Comparison of ENCODE assay signal across 1 cellular context in the genomic region with DNA sequence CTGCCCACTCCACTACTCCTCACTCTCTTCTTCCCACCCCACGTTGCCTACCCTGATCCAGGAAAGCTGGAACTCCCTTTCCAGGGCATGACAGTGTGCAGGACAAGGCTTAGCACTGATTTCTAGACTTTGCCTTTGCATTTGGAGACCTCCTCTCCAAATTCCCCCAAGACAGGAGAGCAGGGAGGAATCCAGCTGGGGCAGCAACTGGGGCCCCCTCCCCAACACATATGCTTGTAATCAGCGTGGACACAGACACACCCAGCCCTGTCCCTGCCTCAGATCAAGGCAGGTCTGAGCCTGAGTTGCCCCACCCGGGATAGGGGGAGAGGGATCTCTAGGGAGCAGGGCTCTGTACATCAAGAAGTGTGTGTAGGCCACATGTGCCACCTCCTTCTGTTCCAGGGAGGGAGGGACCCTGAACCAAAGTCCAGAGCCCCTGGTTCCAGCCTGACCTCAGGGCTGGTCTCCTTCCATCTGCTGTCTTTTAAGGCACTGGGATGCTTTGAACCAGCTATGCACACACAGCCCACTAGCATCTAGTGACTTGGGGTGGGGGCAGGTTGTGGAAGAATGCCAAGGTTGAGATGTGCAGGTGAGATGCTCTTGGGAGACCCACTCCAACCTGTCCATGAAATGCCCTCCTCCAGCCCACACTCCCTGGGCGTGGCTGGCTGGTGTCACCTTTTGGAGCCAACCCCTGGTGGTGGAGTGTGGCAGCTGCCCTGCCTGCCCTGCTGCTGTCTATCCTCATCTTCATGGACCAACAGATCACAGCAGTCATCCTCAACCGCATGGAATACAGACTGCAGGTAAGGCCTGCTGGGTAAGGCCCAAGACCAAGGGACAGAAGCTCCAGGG.
TF ChIP-seq lines count a peak whose summit lies in the region.

No MANE protein-coding gene starts in this region.

TF ChIP-seq in HepG2, 621 proteins besides CTCF, POLR2A, EP300 and RAD21:
- TF ChIP-seq ZKSCAN5 (CRISPR knock-in tag; IDR thresholded peaks at IDR 0.05) (no peak), HNF4A (CRISPR knock-in tag; IDR thresholded peaks at IDR 0.05) (no peak)
